18 cellular contexts compared by ENCODE assay signal in genomic region chr5:34742112-34742511, GRCh38.
A peak's percentile ranks its signal among the peaks of the same experiment; 100 is the strongest.
DNase-seq lines count a peak whose midpoint lies in the region; ATAC-seq and TF ChIP-seq lines count a peak whose summit lies in the region.
"Had no signal": no experiment of that assay in that cellular context is flagged by ENCODE, and none has a peak within 500 bp of the region (broad histone marks: within the 10 kb centered on the region; RNA-seq: fewer than 3 reads in every experiment).

No MANE protein-coding gene starts in this region.

- peaks cover 5% of the 10 kb centered on the region for H3K36me3 Mint-ChIP-seq in progenitor cell of endocrine pancreas (ENCODE audit: insufficient read depth)
- H3K36me3 Mint-ChIP-seq: CD4-positive, alpha-beta memory T cell had no signal

- peak overlapping the region; percentile 20 for H3K27ac Mint-ChIP-seq in progenitor cell of endocrine pancreas
- H3K27ac Mint-ChIP-seq: GM23338 had no signal

- no peaks in the 10 kb centered on the region for H4K20me1 ChIP-seq in BLaER1

- H3K4me3 Mint-ChIP-seq in progenitor cell of endocrine pancreas (ENCODE audit: low read depth) = no peak overlapping the region
- H3K4me3 Mint-ChIP-seq: GM23338 had no signal

- H3K9me3 ChIP-seq in BLaER1 = peaks cover 7% of the 10 kb centered on the region

- no peaks in the 10 kb centered on the region for H3K4me1 Mint-ChIP-seq in progenitor cell of endocrine pancreas (ENCODE audit: low read depth)

- no peak overlapping the region for H3K4me3 ChIP-seq in BLaER1
- H3K4me3 ChIP-seq: GM23338 had no signal

- peaks cover 41% of the 10 kb centered on the region for H3K4me1 ChIP-seq in BLaER1

- H3K36me3 ChIP-seq in BLaER1 = no peaks in the 10 kb centered on the region

- no peak overlapping the region for H3K9ac ChIP-seq in BLaER1

- DNase-seq in glomerular visceral epithelial cell (ENCODE audit: extremely low spot score) (peak; percentile 43), progenitor cell of endocrine pancreas (ENCODE audit: low spot score, unreplicated experiment) (no peak), omental fat pad (ENCODE audit: low spot score) (no peak)
- DNase-seq: AML-193, DMS79, GF-D8, NCI-H1048, NCI-H187 treated with DMSO at 0.1 percent for 48 hours, NCI-H446 treated with DMSO at 0.1 percent for 48 hours had no signal

- TF ChIP-seq CTCF in progenitor cell of endocrine pancreas (IDR thresholded peaks at IDR 0.05; ENCODE audit: unreplicated experiment) = no peak
- no peak for TF ChIP-seq CTCF in omental fat pad (IDR thresholded peaks at IDR 0.05)

- H3K4me2 ChIP-seq in BLaER1 = peak overlapping the region; percentile 66
- H3K4me2 ChIP-seq: GM23338 had no signal

- H3K27me3 Mint-ChIP-seq in progenitor cell of endocrine pancreas = no peaks in the 10 kb centered on the region
- H3K27me3 Mint-ChIP-seq: CD4-positive, alpha-beta memory T cell had no signal

- peak overlapping the region; percentile 80 for H3K27ac ChIP-seq in BLaER1
- H3K27ac ChIP-seq: HL-60 had no signal

- peak; percentile 35; the same call in 2 of the 3 replicates for ATAC-seq in SK-N-SH treated with all-trans-retinoic acid at 6 μM for 48 hours
- no peak for ATAC-seq in GM21515 (IDR thresholded peaks at IDR 0.05; ENCODE audit: unreplicated experiment)
- no peak for ATAC-seq in GM18519 (IDR thresholded peaks at IDR 0.05; ENCODE audit: low FRiP score, unreplicated experiment)
- ATAC-seq in omental fat pad (ENCODE audit: low FRiP score) = no peak
- ATAC-seq: GM23338, Panc1, Right ventricle myocardium inferior had no signal

- no peaks in the 10 kb centered on the region for H3K9me3 Mint-ChIP-seq in progenitor cell of endocrine pancreas (ENCODE audit: low read depth)
- H3K9me3 Mint-ChIP-seq: GM23338 had no signal

- no peaks in the 10 kb centered on the region for H3K27me3 ChIP-seq in BLaER1

TF ChIP-seq in SK-N-SH treated with all-trans-retinoic acid at 6 μM for 48 hours, 23 proteins besides CTCF, POLR2A, EP300 and RAD21:
- TF ChIP-seq ZFP30 (CRISPR knock-in tag; IDR thresholded peaks at IDR 0.05) (no peak), GLIS3 (CRISPR knock-in tag; IDR thresholded peaks at IDR 0.05) (no peak), TSHZ2 (CRISPR knock-in tag; IDR thresholded peaks at IDR 0.05) (no peak), PATZ1 (CRISPR knock-in tag; IDR thresholded peaks at IDR 0.05; ENCODE audit: borderline replicate concordance) (no peak), ZNF8 (CRISPR knock-in tag; IDR thresholded peaks at IDR 0.05) (no peak), ESRRG (CRISPR knock-in tag; IDR thresholded peaks at IDR 0.05) (no peak), ZC3H10 (CRISPR knock-in tag; IDR thresholded peaks at IDR 0.05) (no peak), SNAI2 (CRISPR knock-in tag; IDR thresholded peaks at IDR 0.05) (no peak), POU6F1 (CRISPR knock-in tag; IDR thresholded peaks at IDR 0.05; ENCODE audit: borderline replicate concordance, low read depth) (no peak), ISL1 (CRISPR knock-in tag; IDR thresholded peaks at IDR 0.05) (no peak), ZNF565 (CRISPR knock-in tag; conservative IDR thresholded peaks at IDR 0.05; ENCODE audit: low read depth) (no peak), ARNTL (CRISPR knock-in tag; IDR thresholded peaks at IDR 0.05; ENCODE audit: borderline replicate concordance, low read depth) (no peak), RARB (CRISPR knock-in tag; IDR thresholded peaks at IDR 0.05) (no peak), TOX (CRISPR knock-in tag; IDR thresholded peaks at IDR 0.05; ENCODE audit: borderline replicate concordance) (no peak), CSRNP3 (CRISPR knock-in tag; IDR thresholded peaks at IDR 0.05) (no peak)
